In genomic region chr5:139167533-139167932, GRCh38 we compare ENCODE assay signal across 35 cellular contexts.
"Had no signal": no experiment of that assay in that cellular context is flagged by ENCODE, and none has a peak within 500 bp of the region (broad histone marks: within the 10 kb centered on the region; RNA-seq: fewer than 3 reads in every experiment).

No MANE protein-coding gene starts in this region.

- H3K4me3 ChIP-seq: body of pancreas, breast epithelium, MG63, Peyer's patch, SJSA1 had no signal

- DNase-seq: activated CD4-positive, alpha-beta T cell treated with anti-CD3 and anti-CD28 coated beads, Interleukin-2, amount 10 ng/mL, durations not matched to agents 24 days and 14 days; activated CD4-positive, alpha-beta T cell treated with anti-CD3 and anti-CD28 coated beads, Interleukin-2, amount 50 U/mL, for 48 hours; activated CD8-positive, alpha-beta T cell treated with anti-CD3 and anti-CD28 coated beads, Interleukin-2, amount 10 ng/mL, durations not matched to agents 7 days and 5 days; activated gamma-delta T cell; activated naive CD4-positive, alpha-beta T cell treated with Interleukin-2 at 50 U/mL for 16 hours; activated naive CD8-positive, alpha-beta T cell treated with anti-CD3 and anti-CD28 coated beads, Interleukin-2, amount 10 ng/mL, durations not matched to agents 7 days and 5 days; activated T-cell treated with anti-CD3 and anti-CD28 coated beads, Interleukin-2, amount 50 U/mL, for 24 hours; amygdala; body of pancreas; caudate nucleus; cerebellar nuclear complex; Kasumi-1; KG1; MG63; MV-4-11; NCI-H1092; NCI-H1436 treated with DMSO at 0.1 percent for 48 hours; NCI-H1694 treated with DMSO at 0.1 percent for 48 hours; NCI-H2029; NCI-H510A; NCI-H526; NCI-H748 treated with DMSO at 0.1 percent for 48 hours; NK-92 treated with Interleukin-12 subunit alpha and Interleukin-12 subunit beta, amount 100 ng/mL, for 24 hours; PC-3; Peyer's patch; RPMI8226; SHP77 treated with DMSO at 0.1 percent for 48 hours; SW 1271; T-helper 1 cell; T-helper 2 cell; T-helper 9 cell had no signal

- H3K36me3 ChIP-seq: breast epithelium, MG63, Peyer's patch, SJSA1 had no signal

- H3K27me3 Mint-ChIP-seq: activated CD4-positive, alpha-beta T cell treated with anti-CD3 and anti-CD28 coated beads, Interleukin-2, amount 10 ng/mL, durations not matched to agents 24 days and 14 days; activated naive CD4-positive, alpha-beta T cell treated with anti-CD3 and anti-CD28 coated beads, Interleukin-2, amount 50 U/mL, for 24 hours; activated naive CD8-positive, alpha-beta T cell treated with anti-CD3 and anti-CD28 coated beads, Interleukin-2, amount 10 ng/mL, durations not matched to agents 7 days and 5 days; activated T-cell treated with anti-CD3 and anti-CD28 coated beads, Interleukin-2, amount 50 U/mL, for 24 hours had no signal

- H3K27ac ChIP-seq: body of pancreas, breast epithelium, Peyer's patch, SJSA1 had no signal

- H3K9me3 Mint-ChIP-seq: activated naive CD4-positive, alpha-beta T cell treated with anti-CD3 and anti-CD28 coated beads, Interleukin-2, amount 50 U/mL, for 24 hours had no signal

- H3K27me3 ChIP-seq: body of pancreas, breast epithelium, MG63, Peyer's patch, SJSA1 had no signal

- H3K4me3 Mint-ChIP-seq: activated CD4-positive, alpha-beta T cell treated with anti-CD3 and anti-CD28 coated beads, Interleukin-2, amount 10 ng/mL, durations not matched to agents 24 days and 14 days; activated CD8-positive, alpha-beta T cell treated with anti-CD3 and anti-CD28 coated beads, Interleukin-2, amount 10 ng/mL, durations not matched to agents 7 days and 5 days; activated naive CD4-positive, alpha-beta T cell treated with anti-CD3 and anti-CD28 coated beads, Interleukin-2, amount 50 U/mL, for 24 hours; activated naive CD8-positive, alpha-beta T cell treated with anti-CD3 and anti-CD28 coated beads, Interleukin-2, amount 10 ng/mL, durations not matched to agents 7 days and 5 days; activated T-cell treated with anti-CD3 and anti-CD28 coated beads, Interleukin-2, amount 50 U/mL, for 24 hours had no signal

- H3K27ac Mint-ChIP-seq: activated CD4-positive, alpha-beta T cell treated with anti-CD3 and anti-CD28 coated beads, Interleukin-2, amount 10 ng/mL, durations not matched to agents 24 days and 14 days; activated CD8-positive, alpha-beta T cell treated with anti-CD3 and anti-CD28 coated beads, Interleukin-2, amount 10 ng/mL, durations not matched to agents 7 days and 5 days; activated naive CD4-positive, alpha-beta T cell treated with anti-CD3 and anti-CD28 coated beads, Interleukin-2, amount 50 U/mL, for 24 hours; activated naive CD8-positive, alpha-beta T cell treated with anti-CD3 and anti-CD28 coated beads, Interleukin-2, amount 10 ng/mL, durations not matched to agents 7 days and 5 days; activated T-cell treated with anti-CD3 and anti-CD28 coated beads, Interleukin-2, amount 50 U/mL, for 24 hours; activated T-helper 2 cell treated with anti-CD3 and anti-CD28 coated beads, Interferon-gamma antibody, Interleukin-2, Interleukin-4, amounts not matched to agents 10 μg/mL and 5 μg/mL and 100 μg/mL, durations not matched to agents 14 hours and 24 hours and 36 hours had no signal

- H3K4me1 ChIP-seq: breast epithelium, Peyer's patch, SJSA1 had no signal

- H3K9me3 ChIP-seq: body of pancreas had no signal
